8 cellular contexts compared by ENCODE assay signal in genomic region chr1:32291145-32291707, GRCh38. TPM values are rescaled to one million over a fixed set of nuclear protein-coding genes. Genes with fewer than 3 reads are reported as not detected.
DNase-seq lines count a peak whose midpoint lies in the region; ATAC-seq and TF ChIP-seq lines count a peak whose summit lies in the region.

No MANE protein-coding gene starts in this region.

- H3K27me3 Mint-ChIP-seq in naive thymus-derived CD4-positive, alpha-beta T cell = no peaks in the 10 kb centered on the region

- H3K4me3 ChIP-seq in GM12864 (ENCODE audit: low read depth, low read length) (peak overlapping the region; percentile 100), dorsolateral prefrontal cortex (peak overlapping the region; percentile 45 to 95 (median 80))
- peak overlapping the region; percentile 92 for H3K4me3 ChIP-seq in naive thymus-derived CD4-positive, alpha-beta T cell (ENCODE audit: low read length)

- peaks cover 31 to 64% (median 42%) of the 10 kb centered on the region in 7 donors for H3K4me1 Mint-ChIP-seq in naive thymus-derived CD4-positive, alpha-beta T cell

- H3K4me3 Mint-ChIP-seq in naive thymus-derived CD4-positive, alpha-beta T cell = peak overlapping the region; percentile 94 to 100 (median 98)

- peaks cover 0 to 5% (median 0%) of the 10 kb centered on the region in 45 donors for H3K27me3 ChIP-seq in dorsolateral prefrontal cortex
- H3K27me3 ChIP-seq in naive thymus-derived CD4-positive, alpha-beta T cell (ENCODE audit: control insufficient read depth in 2 of 2, insufficient read depth in 2 of 2, low read length in 2 of 2) = no peaks in the 10 kb centered on the region

- peaks cover 0 to 24% (median 7%) of the 10 kb centered on the region in 5 donors for H3K36me3 Mint-ChIP-seq in naive thymus-derived CD4-positive, alpha-beta T cell

- peaks cover 0 to 17% (median 0%) of the 10 kb centered on the region in 3 experiments for H3K36me3 ChIP-seq in naive thymus-derived CD4-positive, alpha-beta T cell (ENCODE audit: control insufficient read depth in 2 of 3, insufficient read depth in 3 of 3, low read length in 3 of 3)

- ATAC-seq in naive thymus-derived CD4-positive, alpha-beta T cell = no peak
- ATAC-seq in GM19328 (IDR thresholded peaks at IDR 0.05; ENCODE audit: unreplicated experiment) (no peak), GM19395 (IDR thresholded peaks at IDR 0.05; ENCODE audit: unreplicated experiment) (no peak), GM21786 (IDR thresholded peaks at IDR 0.05; ENCODE audit: unreplicated experiment) (no peak)

- DNase-seq in GM12864 (ENCODE audit: low read depth) = no peak
- DNase-seq in NCI-H82 treated with DMSO at 0.1 percent for 48 hours (lab: John Stamatoyannopoulos, UW; ENCODE audit: unreplicated experiment) = peak; percentile 38
- no peak for DNase-seq in dorsolateral prefrontal cortex
- no peak for DNase-seq in naive thymus-derived CD4-positive, alpha-beta T cell
- no peak for DNase-seq in SIG-M5 treated with dmso at 0.1 percent for 504 hours (lab: John Stamatoyannopoulos, UW; ENCODE audit: unreplicated experiment)

- TF ChIP-seq CTCF in GM12864 (IDR thresholded peaks at IDR 0.05; ENCODE audit: low read depth, low read length, missing control alignments) = no peak
- TF ChIP-seq CTCF in dorsolateral prefrontal cortex (IDR thresholded peaks at IDR 0.05 in 54 of 56, conservative IDR thresholded peaks at IDR 0.05 in 2 of 56; ENCODE audit: low read depth in 1 of 56, partially characterized antibody in 56 of 56) = no peak

- peaks cover 0 to 5% (median 0%) of the 10 kb centered on the region in 11 donors for H3K9me3 Mint-ChIP-seq in naive thymus-derived CD4-positive, alpha-beta T cell

- CTCF ChIA-PET in naive thymus-derived CD4-positive, alpha-beta T cell (lab: Charles Lee) = interaction anchor here (0.6 to 3.9 kb wide), 13 partner anchors 11 to 76 kb away, joined by 3 to 24 read pairs (median 3); no protein-coding TSS in a partner anchor

- POLR2A ChIA-PET in naive thymus-derived CD4-positive, alpha-beta T cell (lab: Charles Lee) = interaction anchor here (0.8 to 7.7 kb wide), 31 partner anchors 8 to 184 kb away, joined by 3 to 155 read pairs (median 6); partner anchors contain the start of genes BSDC1, CCDC28B, FAM167B and IQCC

- peaks cover 38 to 40% of the 10 kb centered on the region in 2 donors for H3K4me1 ChIP-seq in naive thymus-derived CD4-positive, alpha-beta T cell (ENCODE audit: control insufficient read depth in 2 of 2, insufficient read depth in 2 of 2, low read length in 2 of 2)

- H3K9me3 ChIP-seq in naive thymus-derived CD4-positive, alpha-beta T cell (ENCODE audit: control insufficient read depth in 2 of 3, low read length in 3 of 3) = no peaks in the 10 kb centered on the region

- intact Hi-C loops in dorsolateral prefrontal cortex (cut with DNase I) = loop anchor here (5.0 kb wide), 4 partner anchors 39 to 54 kb away; partner anchors contain the start of genes LCK (in 1 of the 2) and MARCKSL1 (in 1 of the 2)
- intact Hi-C loops in naive thymus-derived CD4-positive, alpha-beta T cell (cut with micrococcal nuclease) = loop anchor here (1.0 to 5.0 kb wide), 6 partner anchors 18 to 218 kb away; partner anchors contain the start of genes KPNA6 (in 2 of the 2), MARCKSL1 (in 1 of the 2) and TMEM39B (in 1 of the 2)

- H3K27ac Mint-ChIP-seq in naive thymus-derived CD4-positive, alpha-beta T cell = peak overlapping the region; percentile 93 to 99 (median 97)

- peak overlapping the region in 52 of 59 donors; percentile 1 to 92 (median 76) for H3K27ac ChIP-seq in dorsolateral prefrontal cortex
- peak overlapping the region; percentile 88 for H3K27ac ChIP-seq in naive thymus-derived CD4-positive, alpha-beta T cell (ENCODE audit: low read depth, low read length)

RNA-seq across cellular contexts. Expression of gene HDAC1, which starts 0.7 kb away (rescaled TPM):
- 10 to 100 TPM; 16.3 to 56.0 (median 29.8) TPM for total RNA-seq in dorsolateral prefrontal cortex
- total RNA-seq in naive thymus-derived CD4-positive, alpha-beta T cell = 100 to 1,000 TPM in 4 of 5 experiments, 10 to 100 TPM in 1; 81.8 to 205 (median 174) TPM
- polyA plus RNA-seq in naive thymus-derived CD4-positive, alpha-beta T cell = 100 to 1,000 TPM; 170 to 209 TPM

RNA-seq across cellular contexts. Expression of gene LCK, which starts 40.2 kb away (rescaled TPM):
- total RNA-seq in dorsolateral prefrontal cortex = 1 to 10 TPM in 5 of 120 experiments, under 1 TPM in 24, not detected in 91; 0.19 to 2.1 (median 0.52) TPM
- total RNA-seq in naive thymus-derived CD4-positive, alpha-beta T cell = 100 to 1,000 TPM; 245 to 509 (median 469) TPM
- polyA plus RNA-seq in naive thymus-derived CD4-positive, alpha-beta T cell = 1,000 to 10,000 TPM in 1 of 2 donors, 100 to 1,000 TPM in 1; 897 to 1,109 TPM

RNA-seq across cellular contexts. Expression of gene FAM167B, which starts 44.2 kb away (rescaled TPM):
- 1 to 10 TPM in 82 of 120 experiments, under 1 TPM in 21, not detected in 17; 0.54 to 8.7 (median 1.7) TPM for total RNA-seq in dorsolateral prefrontal cortex
- total RNA-seq in naive thymus-derived CD4-positive, alpha-beta T cell = 1 to 10 TPM in 3 of 5 experiments, under 1 TPM in 2; 0.48 to 2.0 (median 1.4) TPM
- polyA plus RNA-seq in naive thymus-derived CD4-positive, alpha-beta T cell = not detected

RNA-seq across cellular contexts. Expression of gene MARCKSL1, which starts 44.8 kb away (rescaled TPM):
- 100 to 1,000 TPM in 117 of 120 experiments, 10 to 100 TPM in 3; 90.1 to 633 (median 196) TPM for total RNA-seq in dorsolateral prefrontal cortex
- total RNA-seq in naive thymus-derived CD4-positive, alpha-beta T cell = 10 to 100 TPM; 22.2 to 70.2 (median 41.7) TPM
- 100 to 1,000 TPM; 175 to 222 TPM for polyA plus RNA-seq in naive thymus-derived CD4-positive, alpha-beta T cell

Comparison
In these comparisons a context has a peak if more than half of its experiments do, and no peak if none do; other contexts are left out.
1. RNA of gene LCK, which starts 40.2 kb away (total RNA-seq): 245 to 509 TPM in naive thymus-derived CD4-positive, alpha-beta T cell; 0.19 to 2.1 TPM in dorsolateral prefrontal cortex; every median in the first group is over 10 times any median in the second.
2. Peak in every context shown above with its lines, with median percentiles within 50 percentile points of each other: H3K4me3 ChIP-seq.